28 cellular contexts compared by ENCODE assay signal in genomic region chr7:40634118-40634517, GRCh38.
"Had no signal": no experiment of that assay in that cellular context is flagged by ENCODE, and none has a peak within 500 bp of the region (broad histone marks: within the 10 kb centered on the region; RNA-seq: fewer than 3 reads in every experiment).

No MANE protein-coding gene starts in this region.

- H3K4me1 ChIP-seq: stomach, suprapubic skin, testis, thyroid gland, tibial nerve, transverse colon, upper lobe of left lung, upper lobe of right lung, uterus, vagina had no signal

- H3K9me3 ChIP-seq: stomach, suprapubic skin, testis, thoracic aorta, thyroid gland, tibial artery, tibial nerve, transverse colon, upper lobe of left lung, upper lobe of right lung, uterus, vagina had no signal

- H3K27me3 ChIP-seq: stomach, suprapubic skin, testis, thyroid gland, tibial artery, tibial nerve, transverse colon, upper lobe of left lung, upper lobe of right lung, uterus, vagina had no signal

- H3K27me3 Mint-ChIP-seq: stimulated activated memory B cell treated with anti-CD40 and anti-IgM and Interleukin-4, amounts not matched to agents 10 μg/mL and 1 μg/mL and 100 μg/mL, for 72 hours; stimulated activated naive B cell treated with anti-CD40 and anti-IgM and Interleukin-4, amounts not matched to agents 10 μg/mL and 1 μg/mL and 100 μg/mL, for 72 hours; stimulated activated naive CD8-positive, alpha-beta T cell treated with anti-CD3 and anti-CD28 coated beads, Interleukin-15, Interleukin-2, amounts not matched to agents 100 ng/mL and 50 ng/mL, for 24 hours; type B pancreatic cell had no signal

- H3K4me3 Mint-ChIP-seq: stimulated activated effector memory CD8-positive, alpha-beta T cell treated with anti-CD3 and anti-CD28 coated beads, Interleukin-12 subunit alpha, Interleukin-12 subunit beta, amount 100 ng/mL, for 72 hours; stimulated activated memory B cell treated with anti-CD40 and anti-IgM and Interleukin-4, amounts not matched to agents 10 μg/mL and 1 μg/mL and 100 μg/mL, for 72 hours; stimulated activated naive B cell treated with anti-CD40 and anti-IgM and Interleukin-4, amounts not matched to agents 10 μg/mL and 1 μg/mL and 100 μg/mL, for 72 hours; stimulated activated naive CD8-positive, alpha-beta T cell treated with anti-CD3 and anti-CD28 coated beads, Interleukin-15, amount 100 ng/mL, for 72 hours; stimulated activated naive CD8-positive, alpha-beta T cell treated with anti-CD3 and anti-CD28 coated beads, Interleukin-15, Interleukin-2, amounts not matched to agents 100 ng/mL and 50 ng/mL, for 24 hours; type B pancreatic cell had no signal

- H3K36me3 ChIP-seq: stomach, suprapubic skin, thoracic aorta, thyroid gland, tibial artery, tibial nerve, transverse colon, upper lobe of left lung, upper lobe of right lung, uterus, vagina had no signal

- DNase-seq: stimulated activated CD4-positive, alpha-beta T cell treated with anti-CD3 and anti-CD28 coated beads, Interleukin-2, amount 100 ng/mL, for 48 hours; stimulated activated CD4-positive, alpha-beta T cell treated with anti-CD3 and anti-CD28 coated beads, Interleukin-4, amount 100 ng/mL, for 1 hour; stimulated activated CD4-positive, alpha-beta T cell treated with anti-CD3 and anti-CD28 coated beads, Interleukin-4, amount 100 ng/mL, for 24 hours; stimulated activated CD4-positive, alpha-beta T cell treated with anti-CD3 and anti-CD28 coated beads, Interleukin-4, amount 100 ng/mL, for 4 hours; stimulated activated CD8-positive, alpha-beta memory T cell treated with anti-CD3 and anti-CD28 coated beads, Interleukin-4, amount 100 ng/mL, for 48 hours; stimulated activated naive B cell treated with anti-CD40 and anti-IgM and Interleukin-4, amounts not matched to agents 10 μg/mL and 1 μg/mL and 100 μg/mL, for 72 hours; stimulated activated naive CD4-positive, alpha-beta T cell; stimulated activated naive CD4-positive, alpha-beta T cell treated with Interleukin-2 at 50 U/mL for 16 hours; stimulated activated naive CD8-positive, alpha-beta T cell treated with anti-CD3 and anti-CD28 coated beads, Interleukin-15, amount 100 ng/mL, for 72 hours; stimulated activated naive CD8-positive, alpha-beta T cell treated with anti-CD3 and anti-CD28 coated beads, Interleukin-15, Interleukin-2, amounts not matched to agents 100 U/mL and 50 U/mL, for 24 hours; stomach; substantia nigra; testis; thyroid gland; tibial artery; transverse colon; trophoblast cell; upper lobe of left lung; upper lobe of right lung; uterus had no signal

- H3K9me3 Mint-ChIP-seq: stimulated activated memory B cell treated with anti-CD40 and anti-IgM and Interleukin-4, amounts not matched to agents 10 μg/mL and 1 μg/mL and 100 μg/mL, for 72 hours; stimulated activated naive B cell treated with anti-CD40 and anti-IgM and Interleukin-4, amounts not matched to agents 10 μg/mL and 1 μg/mL and 100 μg/mL, for 72 hours; stimulated activated naive CD8-positive, alpha-beta T cell treated with anti-CD3 and anti-CD28 coated beads, Interleukin-15, amount 100 ng/mL, for 72 hours; stimulated activated naive CD8-positive, alpha-beta T cell treated with anti-CD3 and anti-CD28 coated beads, Interleukin-15, Interleukin-2, amounts not matched to agents 100 ng/mL and 50 ng/mL, for 24 hours; type B pancreatic cell had no signal

- H3K27ac Mint-ChIP-seq: stimulated activated effector memory CD8-positive, alpha-beta T cell treated with anti-CD3 and anti-CD28 coated beads, Interleukin-12 subunit alpha, Interleukin-12 subunit beta, amount 100 ng/mL, for 72 hours; stimulated activated memory B cell treated with anti-CD40 and anti-IgM and Interleukin-4, amounts not matched to agents 10 μg/mL and 1 μg/mL and 100 μg/mL, for 72 hours; stimulated activated naive B cell treated with anti-CD40 and anti-IgM and Interleukin-4, amounts not matched to agents 10 μg/mL and 1 μg/mL and 100 μg/mL, for 72 hours; stimulated activated naive CD8-positive, alpha-beta T cell treated with anti-CD3 and anti-CD28 coated beads, Interleukin-15, amount 100 ng/mL, for 72 hours; stimulated activated naive CD8-positive, alpha-beta T cell treated with anti-CD3 and anti-CD28 coated beads, Interleukin-15, Interleukin-2, amounts not matched to agents 100 ng/mL and 50 ng/mL, for 24 hours; type B pancreatic cell had no signal

- H3K4me3 ChIP-seq: stomach, suprapubic skin, testis, thoracic aorta, thyroid gland, tibial artery, tibial nerve, transverse colon, upper lobe of left lung, upper lobe of right lung, uterus, vagina had no signal

- ATAC-seq: stimulated activated effector memory CD8-positive, alpha-beta T cell treated with anti-CD3 and anti-CD28 coated beads, Interleukin-12 subunit alpha, Interleukin-12 subunit beta, amount 100 ng/mL, for 72 hours; stimulated activated memory B cell treated with anti-CD40 and anti-IgM and Interleukin-4, amounts not matched to agents 10 μg/mL and 1 μg/mL and 100 μg/mL, for 72 hours; stimulated activated naive B cell treated with anti-CD40 and anti-IgM and Interleukin-4, amounts not matched to agents 10 μg/mL and 1 μg/mL and 100 μg/mL, for 72 hours; stimulated activated naive CD8-positive, alpha-beta T cell treated with anti-CD3 and anti-CD28 coated beads, Interleukin-15, amount 100 ng/mL, for 72 hours; stimulated activated naive CD8-positive, alpha-beta T cell treated with anti-CD3 and anti-CD28 coated beads, Interleukin-15, Interleukin-2, amounts not matched to agents 100 U/mL and 50 U/mL, for 24 hours; upper lobe of right lung had no signal

- H3K36me3 Mint-ChIP-seq: stimulated activated effector memory CD8-positive, alpha-beta T cell treated with anti-CD3 and anti-CD28 coated beads, Interleukin-12 subunit alpha, Interleukin-12 subunit beta, amount 100 ng/mL, for 72 hours; stimulated activated memory B cell treated with anti-CD40 and anti-IgM and Interleukin-4, amounts not matched to agents 10 μg/mL and 1 μg/mL and 100 μg/mL, for 72 hours; stimulated activated naive B cell treated with anti-CD40 and anti-IgM and Interleukin-4, amounts not matched to agents 10 μg/mL and 1 μg/mL and 100 μg/mL, for 72 hours; type B pancreatic cell had no signal

- H3K4me1 Mint-ChIP-seq: stimulated activated effector memory CD8-positive, alpha-beta T cell treated with anti-CD3 and anti-CD28 coated beads, Interleukin-12 subunit alpha, Interleukin-12 subunit beta, amount 100 ng/mL, for 72 hours; stimulated activated memory B cell treated with anti-CD40 and anti-IgM and Interleukin-4, amounts not matched to agents 10 μg/mL and 1 μg/mL and 100 μg/mL, for 72 hours; stimulated activated naive B cell treated with anti-CD40 and anti-IgM and Interleukin-4, amounts not matched to agents 10 μg/mL and 1 μg/mL and 100 μg/mL, for 72 hours; stimulated activated naive CD8-positive, alpha-beta T cell treated with anti-CD3 and anti-CD28 coated beads, Interleukin-15, amount 100 ng/mL, for 72 hours had no signal
